Comparison of ENCODE assay signal across 1 cellular context in the genomic region with DNA sequence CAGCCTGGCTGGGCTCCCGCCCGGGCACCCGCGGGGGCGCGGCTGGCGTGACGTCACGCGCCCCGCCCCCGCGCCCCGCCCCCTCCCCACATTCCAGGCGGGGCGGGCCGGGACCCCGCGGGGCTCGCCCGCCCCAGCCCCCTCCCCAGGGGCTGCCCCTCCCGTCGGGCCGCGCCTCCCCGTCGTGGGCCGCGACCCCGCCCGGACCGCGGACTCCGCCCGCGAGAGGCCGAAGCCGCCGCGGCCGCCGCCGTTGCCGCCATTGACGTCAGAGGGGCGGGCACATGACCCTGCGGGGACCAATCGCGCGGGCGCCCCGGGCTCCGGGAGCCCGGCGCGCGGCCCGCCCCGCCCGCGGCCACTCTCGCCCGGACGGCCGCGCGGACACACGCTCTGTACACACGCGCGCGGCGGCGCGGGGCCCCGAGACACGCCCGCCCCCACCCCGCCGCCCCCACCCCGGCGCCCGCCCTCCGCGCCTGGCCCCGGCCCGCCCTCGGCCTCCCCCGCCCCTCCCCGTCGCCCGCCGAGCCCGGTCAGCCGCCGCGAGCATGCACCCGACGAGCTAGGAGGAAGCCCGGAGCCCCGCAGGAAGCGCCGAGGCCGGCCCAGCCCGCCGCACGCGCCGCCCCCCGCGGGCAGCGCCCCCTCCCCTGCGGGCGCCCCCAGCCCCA.
A peak's percentile ranks its signal among the peaks of the same experiment; 100 is the strongest.
TF ChIP-seq lines count a peak whose summit lies in the region.

A gene (plus strand): TSS at position 361 of the 674 bp plus-strand sequence.

TF ChIP-seq in IMR-90, 13 proteins besides CTCF, POLR2A, EP300 and RAD21 (continued from another document):
- TF ChIP-seq MAFK (IDR thresholded peaks at IDR 0.05; ENCODE audit: low read depth, low read length) (no peak), MXI1 (IDR thresholded peaks at IDR 0.05; ENCODE audit: borderline replicate concordance, low read depth, low read length) (no peak), CEBPB (IDR thresholded peaks at IDR 0.05; ENCODE audit: low read depth, low read length) (no peak), BHLHE40 (IDR thresholded peaks at IDR 0.05; ENCODE audit: low read depth, low read length) (no peak), NFE2L2 (IDR thresholded peaks at IDR 0.05; ENCODE audit: low read depth, low read length) (no peak), MAZ (IDR thresholded peaks at IDR 0.05; ENCODE audit: borderline replicate concordance, low read depth, low read length) (peak; percentile 65), SMC3 (IDR thresholded peaks at IDR 0.05; ENCODE audit: low read depth, low read length) (no peak), CHD1 (IDR thresholded peaks at IDR 0.05; ENCODE audit: low read depth, low read length) (no peak), FOS (IDR thresholded peaks at IDR 0.05; ENCODE audit: low read depth, low read length) (no peak), RCOR1 (IDR thresholded peaks at IDR 0.05; ENCODE audit: insufficient replicate concordance, low read length) (no peak)
- TF ChIP-seq, protein P1, sequence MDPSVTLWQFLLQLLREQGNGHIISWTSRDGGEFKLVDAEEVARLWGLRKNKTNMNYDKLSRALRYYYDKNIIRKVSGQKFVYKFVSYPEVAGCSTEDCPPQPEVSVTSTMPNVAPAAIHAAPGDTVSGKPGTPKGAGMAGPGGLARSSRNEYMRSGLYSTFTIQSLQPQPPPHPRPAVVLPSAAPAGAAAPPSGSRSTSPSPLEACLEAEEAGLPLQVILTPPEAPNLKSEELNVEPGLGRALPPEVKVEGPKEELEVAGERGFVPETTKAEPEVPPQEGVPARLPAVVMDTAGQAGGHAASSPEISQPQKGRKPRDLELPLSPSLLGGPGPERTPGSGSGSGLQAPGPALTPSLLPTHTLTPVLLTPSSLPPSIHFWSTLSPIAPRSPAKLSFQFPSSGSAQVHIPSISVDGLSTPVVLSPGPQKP (IDR thresholded peaks at IDR 0.05; ENCODE audit: borderline replicate concordance, low read depth, low read length), result no peak
- TF ChIP-seq, protein P2, sequence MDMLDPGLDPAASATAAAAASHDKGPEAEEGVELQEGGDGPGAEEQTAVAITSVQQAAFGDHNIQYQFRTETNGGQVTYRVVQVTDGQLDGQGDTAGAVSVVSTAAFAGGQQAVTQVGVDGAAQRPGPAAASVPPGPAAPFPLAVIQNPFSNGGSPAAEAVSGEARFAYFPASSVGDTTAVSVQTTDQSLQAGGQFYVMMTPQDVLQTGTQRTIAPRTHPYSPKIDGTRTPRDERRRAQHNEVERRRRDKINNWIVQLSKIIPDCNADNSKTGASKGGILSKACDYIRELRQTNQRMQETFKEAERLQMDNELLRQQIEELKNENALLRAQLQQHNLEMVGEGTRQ (IDR thresholded peaks at IDR 0.05; ENCODE audit: low read depth, low read length), result peak; percentile 96
TF ChIP-seq in IMR-90: peak in this region for 2.
